In the genomic region with DNA sequence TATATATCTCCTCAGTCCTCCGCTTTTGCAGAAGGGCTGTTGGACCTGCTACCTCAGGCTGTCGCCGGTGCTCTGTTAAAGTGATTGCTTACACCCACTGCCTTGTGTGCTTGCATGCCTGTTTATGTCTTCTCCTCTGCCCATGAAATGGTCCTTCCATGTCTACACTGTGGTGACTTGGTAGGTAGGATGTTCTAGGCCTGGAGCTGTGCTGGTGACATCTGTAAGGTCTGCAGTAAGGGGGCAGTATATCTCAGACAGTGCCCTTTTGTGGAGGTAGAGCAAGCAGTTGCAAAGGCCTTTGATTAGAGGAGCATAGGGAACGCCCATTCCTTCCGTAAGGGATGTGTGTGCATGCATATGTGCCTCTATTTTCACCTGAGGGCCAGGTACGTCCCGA, we compare ENCODE assay signal across 1 cellular context.
TF ChIP-seq lines count a peak whose summit lies in the region.

No MANE protein-coding gene starts in this region.

TF ChIP-seq in WTC11, 78 proteins besides CTCF, POLR2A, EP300 and RAD21:
- TF ChIP-seq, protein P1, sequence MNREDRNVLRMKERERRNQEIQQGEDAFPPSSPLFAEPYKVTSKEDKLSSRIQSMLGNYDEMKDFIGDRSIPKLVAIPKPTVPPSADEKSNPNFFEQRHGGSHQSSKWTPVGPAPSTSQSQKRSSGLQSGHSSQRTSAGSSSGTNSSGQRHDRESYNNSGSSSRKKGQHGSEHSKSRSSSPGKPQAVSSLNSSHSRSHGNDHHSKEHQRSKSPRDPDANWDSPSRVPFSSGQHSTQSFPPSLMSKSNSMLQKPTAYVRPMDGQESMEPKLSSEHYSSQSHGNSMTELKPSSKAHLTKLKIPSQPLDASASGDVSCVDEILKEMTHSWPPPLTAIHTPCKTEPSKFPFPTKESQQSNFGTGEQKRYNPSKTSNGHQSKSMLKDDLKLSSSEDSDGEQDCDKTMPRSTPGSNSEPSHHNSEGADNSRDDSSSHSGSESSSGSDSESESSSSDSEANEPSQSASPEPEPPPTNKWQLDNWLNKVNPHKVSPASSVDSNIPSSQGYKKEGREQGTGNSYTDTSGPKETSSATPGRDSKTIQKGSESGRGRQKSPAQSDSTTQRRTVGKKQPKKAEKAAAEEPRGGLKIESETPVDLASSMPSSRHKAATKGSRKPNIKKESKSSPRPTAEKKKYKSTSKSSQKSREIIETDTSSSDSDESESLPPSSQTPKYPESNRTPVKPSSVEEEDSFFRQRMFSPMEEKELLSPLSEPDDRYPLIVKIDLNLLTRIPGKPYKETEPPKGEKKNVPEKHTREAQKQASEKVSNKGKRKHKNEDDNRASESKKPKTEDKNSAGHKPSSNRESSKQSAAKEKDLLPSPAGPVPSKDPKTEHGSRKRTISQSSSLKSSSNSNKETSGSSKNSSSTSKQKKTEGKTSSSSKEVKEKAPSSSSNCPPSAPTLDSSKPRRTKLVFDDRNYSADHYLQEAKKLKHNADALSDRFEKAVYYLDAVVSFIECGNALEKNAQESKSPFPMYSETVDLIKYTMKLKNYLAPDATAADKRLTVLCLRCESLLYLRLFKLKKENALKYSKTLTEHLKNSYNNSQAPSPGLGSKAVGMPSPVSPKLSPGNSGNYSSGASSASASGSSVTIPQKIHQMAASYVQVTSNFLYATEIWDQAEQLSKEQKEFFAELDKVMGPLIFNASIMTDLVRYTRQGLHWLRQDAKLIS (CRISPR knock-in tag; IDR thresholded peaks at IDR 0.05; ENCODE audit: borderline replicate concordance): no peak
- no peak for TF ChIP-seq ESRRA (CRISPR knock-in tag; IDR thresholded peaks at IDR 0.05; ENCODE audit: borderline replicate concordance)
- TF ChIP-seq, protein P2, sequence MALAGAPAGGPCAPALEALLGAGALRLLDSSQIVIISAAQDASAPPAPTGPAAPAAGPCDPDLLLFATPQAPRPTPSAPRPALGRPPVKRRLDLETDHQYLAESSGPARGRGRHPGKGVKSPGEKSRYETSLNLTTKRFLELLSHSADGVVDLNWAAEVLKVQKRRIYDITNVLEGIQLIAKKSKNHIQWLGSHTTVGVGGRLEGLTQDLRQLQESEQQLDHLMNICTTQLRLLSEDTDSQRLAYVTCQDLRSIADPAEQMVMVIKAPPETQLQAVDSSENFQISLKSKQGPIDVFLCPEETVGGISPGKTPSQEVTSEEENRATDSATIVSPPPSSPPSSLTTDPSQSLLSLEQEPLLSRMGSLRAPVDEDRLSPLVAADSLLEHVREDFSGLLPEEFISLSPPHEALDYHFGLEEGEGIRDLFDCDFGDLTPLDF (CRISPR knock-in tag; IDR thresholded peaks at IDR 0.05): no peak
- TF ChIP-seq ZNF138 (CRISPR knock-in tag; conservative IDR thresholded peaks at IDR 0.05): no peak
